4 cellular contexts compared by ENCODE assay signal in the genomic region with DNA sequence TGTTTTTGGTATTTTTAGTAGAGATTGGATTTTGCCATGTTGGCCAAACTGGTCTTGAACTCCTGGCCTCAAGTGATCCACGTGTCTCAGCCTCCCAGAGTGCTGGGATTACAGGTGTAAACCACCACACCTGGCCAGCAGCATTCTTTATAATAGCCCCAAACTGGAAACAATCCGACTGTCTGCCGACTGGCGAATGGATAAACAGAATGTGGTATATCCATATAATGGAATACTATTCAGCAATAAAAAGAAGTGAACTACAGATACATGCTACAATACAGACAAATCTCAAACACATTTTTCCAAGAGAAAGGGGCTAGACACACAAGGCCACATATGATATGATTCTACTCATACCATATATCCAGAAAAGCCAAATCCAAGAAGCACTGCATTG.
"Had no signal": no experiment of that assay in that cellular context is flagged by ENCODE, and none has a peak within 500 bp of the region (broad histone marks: within the 10 kb centered on the region; RNA-seq: fewer than 3 reads in every experiment).

No MANE protein-coding gene starts in this region.

- H3K4me2 ChIP-seq: GM23338 had no signal

- H3K4me3 Mint-ChIP-seq: GM23338, H9 had no signal

- ATAC-seq: GM23338 had no signal

- DNase-seq: H9, HCEC 1CT, IMR-90 had no signal

- H2AFZ ChIP-seq: GM23338 had no signal

- H3K4me3 ChIP-seq: GM23338 had no signal

- H3K27ac Mint-ChIP-seq: GM23338, H9 had no signal
